Comparison of ENCODE assay signal across 22 cellular contexts in the genomic region with DNA sequence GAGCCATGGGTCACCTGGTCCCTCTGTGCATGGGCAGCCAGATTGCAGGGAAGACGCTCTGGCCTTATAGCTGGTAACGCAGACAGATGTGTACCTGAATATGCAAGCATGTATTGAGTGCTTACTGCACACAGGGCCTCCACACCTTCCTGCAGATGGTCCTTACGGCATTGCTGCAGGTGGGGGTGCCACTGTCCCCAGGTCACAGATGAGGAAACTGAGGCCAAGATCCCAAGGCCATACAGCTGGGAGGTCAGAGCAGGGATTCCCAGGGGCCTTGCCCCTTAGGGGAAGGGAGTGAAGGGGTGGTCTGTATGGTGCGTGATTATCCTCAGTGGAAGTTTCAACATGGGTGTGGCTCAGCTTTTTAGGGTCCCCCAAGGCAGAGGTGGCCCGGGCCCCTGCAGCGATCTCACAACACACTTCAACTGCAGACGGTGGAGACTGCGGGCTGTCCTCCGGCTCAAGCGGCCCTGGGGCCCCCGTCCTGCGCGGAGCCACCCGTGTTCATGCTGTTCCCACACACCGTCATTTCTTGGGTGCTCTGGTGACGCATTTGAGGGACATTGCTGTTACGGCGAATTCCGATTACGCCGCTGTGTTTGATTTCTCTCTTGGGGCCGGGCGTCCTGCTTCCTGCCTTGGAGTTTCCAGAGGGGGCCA. TPM values are rescaled to one million over a fixed set of nuclear protein-coding genes. Genes with fewer than 3 reads are reported as not detected.
DNase-seq lines count a peak whose midpoint lies in the region; ATAC-seq and TF ChIP-seq lines count a peak whose summit lies in the region.
"Had no signal": no experiment of that assay in that cellular context is flagged by ENCODE, and none has a peak within 500 bp of the region (broad histone marks: within the 10 kb centered on the region; RNA-seq: fewer than 3 reads in every experiment).

No MANE protein-coding gene starts in this region.

- peaks cover 10% of the 10 kb centered on the region for H3K4me1 Mint-ChIP-seq in neural crest cell
- no peaks in the 10 kb centered on the region for H3K4me1 Mint-ChIP-seq in stimulated activated effector memory CD8-positive, alpha-beta T cell treated with anti-CD3 and anti-CD28 coated beads, Interleukin-12 subunit alpha, Interleukin-12 subunit beta, amount 100 ng/mL, for 72 hours

- TF ChIP-seq POLR2A in heart left ventricle (IDR thresholded peaks at IDR 0.05) (no peak), spleen (IDR thresholded peaks at IDR 0.05) (no peak)

- H3K4me1 ChIP-seq in heart left ventricle (peaks cover 0 to 66% (median 16%) of the 10 kb centered on the region in 12 donors), right atrium auricular region (peaks cover 0 to 48% of the 10 kb centered on the region in 2 donors), spleen (no peaks in the 10 kb centered on the region)

- H3K36me3 ChIP-seq in heart left ventricle (no peaks in the 10 kb centered on the region), right atrium auricular region (peaks cover under 1% of the 10 kb centered on the region), spleen (no peaks in the 10 kb centered on the region)
- H3K36me3 ChIP-seq: BLaER1 treated with 17β-estradiol and CSF1 and Interleukin-3, amounts not matched to agents 10 nM and 100 nM had no signal

- no peaks in the 10 kb centered on the region for H3K36me3 Mint-ChIP-seq in neural crest cell (ENCODE audit: low read depth)
- no peaks in the 10 kb centered on the region for H3K36me3 Mint-ChIP-seq in stimulated activated effector memory CD8-positive, alpha-beta T cell treated with anti-CD3 and anti-CD28 coated beads, Interleukin-12 subunit alpha, Interleukin-12 subunit beta, amount 100 ng/mL, for 72 hours
- H3K36me3 Mint-ChIP-seq: CD8-positive, alpha-beta T cell had no signal

- no peaks in the 10 kb centered on the region for H3K9me3 ChIP-seq in heart left ventricle
- no peaks in the 10 kb centered on the region for H3K9me3 ChIP-seq in right atrium auricular region
- no peaks in the 10 kb centered on the region for H3K9me3 ChIP-seq in spleen
- H3K9me3 ChIP-seq: BLaER1 treated with 17β-estradiol and CSF1 and Interleukin-3, amounts not matched to agents 10 nM and 100 nM had no signal

- H3K4me3 ChIP-seq in heart left ventricle (no peak overlapping the region), right atrium auricular region (no peak overlapping the region), spleen (no peak overlapping the region)
- H3K4me3 ChIP-seq: BLaER1 treated with 17β-estradiol and CSF1 and Interleukin-3, amounts not matched to agents 10 nM and 100 nM had no signal

- no peaks in the 10 kb centered on the region for H3K27me3 Mint-ChIP-seq in neural crest cell (ENCODE audit: low read depth)

- no peak for TF ChIP-seq CTCF in heart left ventricle (IDR thresholded peaks at IDR 0.05)
- TF ChIP-seq CTCF in right atrium auricular region (IDR thresholded peaks at IDR 0.05), result no peak
- TF ChIP-seq CTCF in neural crest cell (conservative IDR thresholded peaks at IDR 0.05), result no peak
- no peak for TF ChIP-seq CTCF in spleen (IDR thresholded peaks at IDR 0.05 in 8 of 11, conservative IDR thresholded peaks at IDR 0.05 in 3 of 11)

- DNase-seq in left ventricle myocardium superior (peak; percentile 22), heart left ventricle (no peak), right atrium auricular region (ENCODE audit: low spot score) (no peak), neural crest cell (ENCODE audit: low read depth, low spot score) (no peak), spleen (peak; percentile 61), COLO829 (ENCODE audit: low spot score) (no peak)
- no peak for DNase-seq in stimulated activated effector memory CD8-positive, alpha-beta T cell treated with anti-CD3 and anti-CD28 coated beads, Interleukin-12 subunit alpha, Interleukin-12 subunit beta, amount 100 ng/mL, for 72 hours (ENCODE audit: low spot score in 2 of 2)
- DNase-seq: AML-193; DMS79 treated with DMSO at 0.1 percent for 48 hours; GF-D8; NCI-H1048; NCI-H1417; NCI-H1694; NCI-H446 treated with DMSO at 0.1 percent for 48 hours; NCI-H526; NCI-H82; NK-92 treated with Interleukin-12 subunit alpha and Interleukin-12 subunit beta, amount 100 ng/mL, for 24 hours; SHP77 had no signal

- intact Hi-C loops in left ventricle myocardium superior (cut with micrococcal nuclease) (no loop called here), heart left ventricle (cut with DNase I) (no loop called here), spleen (cut with DNase I; ENCODE audit: low total_unique reads) (no loop called here)

- H3K27ac ChIP-seq in heart left ventricle, result peak overlapping the region in 1 of 12 donors; percentile 82
- H3K27ac ChIP-seq in right atrium auricular region, result peak overlapping the region; percentile 73 to 77
- no peak overlapping the region for H3K27ac ChIP-seq in spleen
- H3K27ac ChIP-seq: BLaER1 treated with 17β-estradiol and CSF1 and Interleukin-3, amounts not matched to agents 10 nM and 100 nM had no signal

- H3K27me3 ChIP-seq in heart left ventricle (peaks cover 0 to 3% (median 0%) of the 10 kb centered on the region in 9 donors), right atrium auricular region (no peaks in the 10 kb centered on the region), spleen (replicated peaks in 1 of 7) (peaks cover 0 to 67% (median 14%) of the 10 kb centered on the region in 7 donors)

- ATAC-seq in left ventricle myocardium superior (no peak), heart left ventricle (no peak), GM21367 (IDR thresholded peaks at IDR 0.05; ENCODE audit: unreplicated experiment) (no peak)
- ATAC-seq in stimulated activated effector memory CD8-positive, alpha-beta T cell treated with anti-CD3 and anti-CD28 coated beads, Interleukin-12 subunit alpha, Interleukin-12 subunit beta, amount 100 ng/mL, for 72 hours, result no peak
- ATAC-seq: CD8-positive, alpha-beta T cell had no signal

- H3K9me3 Mint-ChIP-seq in neural crest cell, result no peaks in the 10 kb centered on the region
- no peaks in the 10 kb centered on the region for H3K9me3 Mint-ChIP-seq in stimulated activated effector memory CD8-positive, alpha-beta T cell treated with anti-CD3 and anti-CD28 coated beads, Interleukin-12 subunit alpha, Interleukin-12 subunit beta, amount 100 ng/mL, for 72 hours
- H3K9me3 Mint-ChIP-seq: CD8-positive, alpha-beta T cell had no signal

- peak overlapping the region; percentile 62 for H3K27ac Mint-ChIP-seq in neural crest cell (ENCODE audit: unreplicated experiment)
- H3K27ac Mint-ChIP-seq in stimulated activated effector memory CD8-positive, alpha-beta T cell treated with anti-CD3 and anti-CD28 coated beads, Interleukin-12 subunit alpha, Interleukin-12 subunit beta, amount 100 ng/mL, for 72 hours, result no peak overlapping the region
- H3K27ac Mint-ChIP-seq: CD8-positive, alpha-beta T cell had no signal

- WGBS in heart left ventricle, 4 donors, result 87 to 91% (median 88%) methylated on average over 22 to 23 of the region's 23 CpGs
- WGBS in spleen, 5 donors, result 90 to 96% (median 92%) methylated on average over 23 of the region's 23 CpGs

- H3K4me3 Mint-ChIP-seq in neural crest cell, result no peak overlapping the region
- no peak overlapping the region for H3K4me3 Mint-ChIP-seq in stimulated activated effector memory CD8-positive, alpha-beta T cell treated with anti-CD3 and anti-CD28 coated beads, Interleukin-12 subunit alpha, Interleukin-12 subunit beta, amount 100 ng/mL, for 72 hours
- H3K4me3 Mint-ChIP-seq: CD8-positive, alpha-beta T cell had no signal

RNA-seq across cellular contexts. Expression of a gene that starts 8.1 kb away (rescaled TPM):
- total RNA-seq in left ventricle myocardium superior (35.5 TPM), heart left ventricle (10 to 100 TPM; 27.7 to 75.1 (median 39.7) TPM), right atrium auricular region (10 to 100 TPM; 31.0 to 68.9 TPM), neural crest cell (0.16 TPM in 1 of 2 replicates, not detected in the other), spleen (1 to 10 TPM in 6 of 7 donors, under 1 TPM in 1; 0.69 to 7.1 (median 1.6) TPM)
- polyA plus RNA-seq in heart left ventricle (10 to 100 TPM; 59.1 to 89.5 TPM), spleen (10 to 100 TPM in 1 of 3 donors, 1 to 10 TPM in 2; 1.7 to 13.5 (median 8.7) TPM)
- total RNA-seq: CD8-positive, alpha-beta T cell had no signal

RNA-seq across cellular contexts. Expression of a gene that starts 29.5 kb away (rescaled TPM):
- total RNA-seq in left ventricle myocardium superior (0.67 TPM), heart left ventricle (under 1 TPM in 5 of 9 donors, not detected in 4; 0.19 to 0.65 (median 0.47) TPM), right atrium auricular region (not detected), neural crest cell (1.3 and 1.6 TPM in 2 replicates), spleen (under 1 TPM in 2 of 7 donors, not detected in 5; 0.32 to 0.47 TPM)
- polyA plus RNA-seq in heart left ventricle (under 1 TPM; 0.11 to 0.73 TPM), spleen (under 1 TPM; 0.11 to 0.35 (median 0.22) TPM)
- total RNA-seq: CD8-positive, alpha-beta T cell; HT-29 had no signal

Comparison
In these comparisons a context has a peak if more than half of its experiments do, and no peak if none do; other contexts are left out.
1. DNase-seq: peak in left ventricle myocardium superior (single experiment) and spleen (single experiment); none in heart left ventricle (0 of 5), right atrium auricular region (single experiment), neural crest cell (single experiment), COLO829 (single experiment) and stimulated activated effector memory CD8-positive, alpha-beta T cell treated with anti-CD3 and anti-CD28 coated beads, Interleukin-12 subunit alpha, Interleukin-12 subunit beta, amount 100 ng/mL, for 72 hours (0 of 2).
2. H3K27ac ChIP-seq: peak in right atrium auricular region (2 of 2); none in spleen (0 of 8).